In genomic region chr17:74872313-74873035, GRCh38 we compare ENCODE assay signal across 8 cellular contexts. TPM values are rescaled to one million over a fixed set of nuclear protein-coding genes. Genes with fewer than 3 reads are reported as not detected.
DNase-seq lines count a peak whose midpoint lies in the region; ATAC-seq and TF ChIP-seq lines count a peak whose summit lies in the region.

TSS of gene FDXR (minus strand) at chr17:74872994. CDS start at chr17:74872944, 50 bp downstream.

- H3K27me3 Mint-ChIP-seq in activated CD4-positive, alpha-beta T cell treated with anti-CD3 and anti-CD28 coated beads for 36 hours, result no peaks in the 10 kb centered on the region

- peak within 1 kb of the TSS; percentile 98 for H3K27ac Mint-ChIP-seq in activated CD4-positive, alpha-beta T cell treated with anti-CD3 and anti-CD28 coated beads for 36 hours

- H3K36me3 ChIP-seq in WERI-Rb-1 (peaks cover 16% of the 10 kb centered on the region), left ventricle myocardium inferior (no peaks in the 10 kb centered on the region), spleen (no peaks in the 10 kb centered on the region)

- no peaks in the 10 kb centered on the region for H3K36me3 Mint-ChIP-seq in activated CD4-positive, alpha-beta T cell treated with anti-CD3 and anti-CD28 coated beads for 36 hours (ENCODE audit: low read depth)

- H3K4me1 ChIP-seq in left ventricle myocardium inferior, result peaks cover 33% of the 10 kb centered on the region
- H3K4me1 ChIP-seq in spleen, result peaks cover 3 to 65% (median 48%) of the 10 kb centered on the region in 6 donors

- TF ChIP-seq POLR2A in spleen (IDR thresholded peaks at IDR 0.05), result peak in 1 of 3 donors; percentile 77

- TF ChIP-seq CTCF in WERI-Rb-1 (IDR thresholded peaks at IDR 0.05; ENCODE audit: low read depth, low read length), result no peak
- TF ChIP-seq CTCF in left ventricle myocardium inferior (IDR thresholded peaks at IDR 0.05; ENCODE audit: borderline replicate concordance), result no peak
- TF ChIP-seq CTCF in spleen (IDR thresholded peaks at IDR 0.05 in 8 of 11, conservative IDR thresholded peaks at IDR 0.05 in 3 of 11), result no peak

- POLR2A ChIA-PET in activated CD4-positive, alpha-beta T cell treated with anti-CD3 and anti-CD28 coated beads for 36 hours (lab: Charles Lee), result interaction anchor here (0.5 to 1.7 kb wide), 10 partner anchors 11 to 242 kb away, joined by 3 to 11 read pairs (median 4); partner anchors contain the start of genes CDR2L and HID1

- no peaks in the 10 kb centered on the region for H3K9me3 Mint-ChIP-seq in activated CD4-positive, alpha-beta T cell treated with anti-CD3 and anti-CD28 coated beads for 36 hours (ENCODE audit: low read depth)

- CTCF ChIA-PET in activated CD4-positive, alpha-beta T cell treated with anti-CD3 and anti-CD28 coated beads for 36 hours (lab: Charles Lee), result interaction anchor here (0.6 to 7.6 kb wide), 24 partner anchors 8 to 533 kb away, joined by 3 to 76 read pairs (median 4); partner anchors contain the start of genes GRIN2C and SLC25A19

- WGBS in spleen, 5 donors, result 5 to 9% (median 9%) methylated on average over 33 to 38 of the region's 38 CpGs

- intact Hi-C loops in activated CD4-positive, alpha-beta T cell treated with anti-CD3 and anti-CD28 coated beads for 36 hours (cut with DNase I, micrococcal nuclease), result loop anchor here (1.0 to 5.0 kb wide), 19 partner anchors 20 to 1560 kb away; partner anchors contain the start of genes NHERF1 (in 2 of the 2), ATP5PD (in 1 of the 2), CDC42EP4 (in 1 of the 2) and CDR2L (in 1 of the 2)
- intact Hi-C loops in left ventricle myocardium inferior (cut with micrococcal nuclease) (no loop called here), spleen (cut with DNase I; ENCODE audit: low total_unique reads) (no loop called here)

- H3K4me3 ChIP-seq in WERI-Rb-1 (ENCODE audit: low read depth, low read length) (peak within 1 kb of the TSS; percentile 89), left ventricle myocardium inferior (peak within 1 kb of the TSS; percentile 77), spleen (peak within 1 kb of the TSS; percentile 45 to 82 (median 61))

- H3K4me1 Mint-ChIP-seq in activated CD4-positive, alpha-beta T cell treated with anti-CD3 and anti-CD28 coated beads for 36 hours, result peaks cover 22% of the 10 kb centered on the region

- no peaks in the 10 kb centered on the region for H3K9me3 ChIP-seq in WERI-Rb-1 (ENCODE audit: severe bottlenecking)
- H3K9me3 ChIP-seq in left ventricle myocardium inferior (replicated peaks), result no peaks in the 10 kb centered on the region
- H3K9me3 ChIP-seq in spleen, result no peaks in the 10 kb centered on the region

- H3K27ac ChIP-seq in WERI-Rb-1 (peak within 1 kb of the TSS; percentile 96), left ventricle myocardium inferior (replicated peaks) (peak within 1 kb of the TSS; percentile 93), spleen (peak within 1 kb of the TSS; percentile 86 to 95 (median 92))

- peak within 1 kb of the TSS; percentile 88 for H3K4me3 Mint-ChIP-seq in activated CD4-positive, alpha-beta T cell treated with anti-CD3 and anti-CD28 coated beads for 36 hours

- ATAC-seq in activated CD4-positive, alpha-beta T cell treated with anti-CD3 and anti-CD28 coated beads for 36 hours, result peak; percentile 4
- ATAC-seq in HG03039 (IDR thresholded peaks at IDR 0.05; ENCODE audit: unreplicated experiment), result peak; percentile 12

- H3K27me3 ChIP-seq in WERI-Rb-1 (ENCODE audit: insufficient read depth, low read depth, severe bottlenecking), result no peaks in the 10 kb centered on the region
- H3K27me3 ChIP-seq in left ventricle myocardium inferior (ENCODE audit: low read depth), result no peaks in the 10 kb centered on the region
- H3K27me3 ChIP-seq in spleen (replicated peaks in 1 of 7), result no peaks in the 10 kb centered on the region

- no peak for DNase-seq in activated CD4-positive, alpha-beta T cell treated with anti-CD3 and anti-CD28 coated beads for 36 hours
- DNase-seq in activated CD4-positive, alpha-beta T cell treated with anti-CD3 and anti-CD28 coated beads, Interleukin-2, amount 50 U/mL, for 4 hours, result no peak
- DNase-seq in WERI-Rb-1 (no peak), left ventricle myocardium inferior (no peak), spleen (no peak), middle frontal gyrus (ENCODE audit: extremely low spot score, low spot score) (no peak)
- DNase-seq in activated CD4-positive, CD25-positive, alpha-beta regulatory T cell treated with anti-CD3 and anti-CD28 coated beads, Interleukin-2, amount 50 U/mL, for 72 hours, result no peak

RNA-seq across cellular contexts. Expression of gene FDXR, which starts in this region (rescaled TPM):
- total RNA-seq in activated CD4-positive, alpha-beta T cell treated with anti-CD3 and anti-CD28 coated beads for 36 hours, result 10 to 100 TPM; 19.1 to 21.3 TPM
- total RNA-seq in left ventricle myocardium inferior (5.7 TPM), spleen (100 to 1,000 TPM in 1 of 7 donors, 10 to 100 TPM in 6; 17.7 to 114 (median 41.3) TPM)
- polyA plus RNA-seq in spleen, result 10 to 100 TPM; 13.6 to 66.1 (median 17.9) TPM

Comparison
In these comparisons a context has a peak if more than half of its experiments do, and no peak if none do; other contexts are left out.
1. intact Hi-C loops: an anchor here in activated CD4-positive, alpha-beta T cell treated with anti-CD3 and anti-CD28 coated beads for 36 hours (1.0 to 5.0 kb wide); none called in left ventricle myocardium inferior and spleen.